7 cellular contexts compared by ENCODE assay signal in genomic region chr5:43729846-43730478, GRCh38.
DNase-seq lines count a peak whose midpoint lies in the region; ATAC-seq and TF ChIP-seq lines count a peak whose summit lies in the region.

No MANE protein-coding gene starts in this region.

- no peaks in the 10 kb centered on the region for H3K36me3 ChIP-seq in lower lobe of right lung

- H3K4me1 ChIP-seq in lower lobe of right lung, result no peaks in the 10 kb centered on the region

- TF ChIP-seq CTCF in GM12873 (IDR thresholded peaks at IDR 0.05; ENCODE audit: insufficient read depth, low read depth, low read length, missing control alignments) (peak; percentile 10), lower lobe of right lung (IDR thresholded peaks at IDR 0.05) (peak; percentile 50)

- H3K27ac ChIP-seq in lower lobe of right lung, result no peak overlapping the region

- no peaks in the 10 kb centered on the region for H3K9me3 ChIP-seq in lower lobe of right lung

- intact Hi-C loops in lower lobe of right lung (cut with DNase I), result loop anchor here (10.0 kb wide), 1 partner anchor 605 kb away; no protein-coding TSS in a partner anchor
- intact Hi-C loops in sciatic nerve (cut with DNase I), result no loop called here

- H3K4me3 ChIP-seq in lower lobe of right lung, result no peak overlapping the region

- no peaks in the 10 kb centered on the region for H3K27me3 ChIP-seq in lower lobe of right lung (ENCODE audit: low read depth)

- ATAC-seq in lower lobe of right lung (no peak), sciatic nerve (no peak), HG03457 (IDR thresholded peaks at IDR 0.05; ENCODE audit: unreplicated experiment) (no peak)

- DNase-seq in NCI-H1105 (lab: John Stamatoyannopoulos, UW) (peak; percentile 25), astrocyte of the hippocampus (ENCODE audit: low read depth, low spot score) (peak; percentile 42), lower lobe of right lung (no peak), HK-2 (ENCODE audit: unreplicated experiment) (no peak), sciatic nerve (ENCODE audit: low spot score) (no peak)

Comparison
In these comparisons a context has a peak if more than half of its experiments do, and no peak if none do; other contexts are left out.
1. DNase-seq: peak in NCI-H1105 (single experiment) and astrocyte of the hippocampus (single experiment); none in lower lobe of right lung (single experiment), HK-2 (single experiment) and sciatic nerve (single experiment).